In the genomic region with DNA sequence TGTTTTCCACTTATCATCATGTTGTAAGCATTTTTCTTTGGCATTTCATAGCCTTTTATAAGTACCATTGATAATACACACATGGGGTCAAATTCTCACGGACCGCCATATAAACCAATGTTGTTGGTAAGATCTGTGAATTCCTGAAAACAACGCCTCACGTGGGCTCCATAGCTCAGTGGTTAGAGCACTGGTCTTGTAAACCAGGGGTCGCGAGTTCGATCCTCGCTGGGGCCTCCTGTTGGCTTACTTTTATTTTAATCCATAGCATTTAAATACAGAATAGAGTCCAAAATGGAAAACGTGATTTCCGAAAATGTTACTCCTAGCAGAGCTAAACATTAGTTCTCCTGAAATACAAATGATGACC, we compare ENCODE assay signal across 8 cellular contexts.
DNase-seq lines count a peak whose midpoint lies in the region; ATAC-seq, FAIRE-seq and TF ChIP-seq lines count a peak whose summit lies in the region.

No MANE protein-coding gene starts in this region.

- no peak overlapping the region for H3K27ac Mint-ChIP-seq in GM23338

- intact Hi-C loops in body of pancreas (cut with DNase I) (loop anchor here (5.0 kb wide), 1 partner anchor 167 kb away; no protein-coding TSS in a partner anchor), spleen (cut with DNase I; ENCODE audit: low total_unique reads) (loop anchor here (5.0 to 10.0 kb wide), 2 partner anchors 167 to 630 kb away; no protein-coding TSS in a partner anchor)

- peak overlapping the region; percentile 78 for H3K4me2 ChIP-seq in GM23338

- H3K27me3 ChIP-seq in GM23338 (ENCODE audit: insufficient read depth) (no peaks in the 10 kb centered on the region), body of pancreas (no peaks in the 10 kb centered on the region), spleen (replicated peaks in 1 of 7) (peaks cover 0 to 4% (median 0%) of the 10 kb centered on the region in 7 donors)

- H3K36me3 ChIP-seq in GM23338 (ENCODE audit: insufficient read depth), result no peaks in the 10 kb centered on the region
- no peaks in the 10 kb centered on the region for H3K36me3 ChIP-seq in body of pancreas (replicated peaks in 1 of 2; ENCODE audit: insufficient read depth in 1 of 2, low read depth in 2 of 2)
- no peaks in the 10 kb centered on the region for H3K36me3 ChIP-seq in spleen

- peaks cover 12% of the 10 kb centered on the region for H3K27me3 Mint-ChIP-seq in GM23338 (ENCODE audit: insufficient read depth, low read depth, poor library complexity)

- 0 out of 3 replicates have a peak, but pooled peaks cover under 1% of the 10 kb centered on the region for H3K36me3 Mint-ChIP-seq in GM23338 (ENCODE audit: low read depth)

- TF ChIP-seq CTCF in GM23338 (conservative IDR thresholded peaks at IDR 0.05; ENCODE audit: low read depth in 2 of 2) (no peak), body of pancreas (IDR thresholded peaks at IDR 0.05) (no peak), spleen (IDR thresholded peaks at IDR 0.05 in 8 of 11, conservative IDR thresholded peaks at IDR 0.05 in 3 of 11) (no peak)

- H3K4me3 Mint-ChIP-seq in GM23338, result peak overlapping the region; percentile 87

- H3K4me1 ChIP-seq in GM23338 (ENCODE audit: insufficient read depth), result 0 out of 2 replicates have a peak, but pooled peaks cover 5% of the 10 kb centered on the region
- peaks cover 19% of the 10 kb centered on the region for H3K4me1 ChIP-seq in body of pancreas
- H3K4me1 ChIP-seq in spleen, result peaks cover 3 to 23% (median 17%) of the 10 kb centered on the region in 6 donors

- DNase-seq in DMS53 (lab: John Stamatoyannopoulos, UW), result peak; percentile 85
- peak; percentile 77 for DNase-seq in GM23338 (ENCODE audit: low spot score)
- peak; percentile 18 for DNase-seq in M059J (ENCODE audit: low read depth)
- DNase-seq in body of pancreas, result peak; percentile 56 to 67 (median 64)
- peak; percentile 63 for DNase-seq in iPS-NIHi11 (ENCODE audit: low spot score)
- peak; percentile 84 for DNase-seq in spleen

- WGBS in body of pancreas, 2 donors, result 15 to 23% methylated on average over 10 of the region's 10 CpGs
- WGBS in spleen, 5 donors, result 6 to 17% (median 12%) methylated on average over 10 of the region's 10 CpGs

- FAIRE-seq in TTC549 (lab: Jason Lieb, UNC), result peak; percentile 74

- H3K27ac ChIP-seq in GM23338 (ENCODE audit: low read depth), result no peak overlapping the region
- peak overlapping the region; percentile 77 to 96 (median 91) for H3K27ac ChIP-seq in body of pancreas
- H3K27ac ChIP-seq in spleen, result peak overlapping the region; percentile 85 to 91 (median 88)

- no peaks in the 10 kb centered on the region for H3K9me3 ChIP-seq in body of pancreas
- no peaks in the 10 kb centered on the region for H3K9me3 ChIP-seq in spleen

- H3K4me3 ChIP-seq in GM23338, result peak overlapping the region; percentile 74
- H3K4me3 ChIP-seq in body of pancreas, result no peak overlapping the region
- peak overlapping the region; percentile 38 to 72 (median 50) for H3K4me3 ChIP-seq in spleen

- peaks cover 5% of the 10 kb centered on the region; the same call in 2 of the 3 replicates for H3K4me1 Mint-ChIP-seq in GM23338

- H3F3A ChIP-seq in GM23338 (replicated peaks; ENCODE audit: low read depth), result no peaks in the 10 kb centered on the region

- no peak for TF ChIP-seq POLR2A in body of pancreas (IDR thresholded peaks at IDR 0.05)
- TF ChIP-seq POLR2A in spleen (IDR thresholded peaks at IDR 0.05), result no peak

- H4K20me1 ChIP-seq in GM23338 (replicated peaks; ENCODE audit: insufficient read depth), result no peaks in the 10 kb centered on the region

- H3K9me2 ChIP-seq in GM23338 (ENCODE audit: insufficient read depth), result peaks cover 4% of the 10 kb centered on the region; the same call in 1 of the 2 replicates

- ATAC-seq in GM23338 (peak; percentile 13), body of pancreas (peak; percentile 17), HG02678 (IDR thresholded peaks at IDR 0.05; ENCODE audit: unreplicated experiment) (no peak)

- no peaks in the 10 kb centered on the region for H3K79me2 ChIP-seq in GM23338 (replicated peaks; ENCODE audit: insufficient read depth)

- H2AFZ ChIP-seq in GM23338, result peak overlapping the region; percentile 85

- peaks cover 14% of the 10 kb centered on the region; the same call in 2 of the 3 replicates for H3K9me3 Mint-ChIP-seq in GM23338

TF ChIP-seq in GM23338, 12 proteins besides CTCF, POLR2A, EP300 and RAD21 (continues in another document):
- TF ChIP-seq CREB1 (CRISPR knock-in tag; IDR thresholded peaks at IDR 0.05; ENCODE audit: low read depth), result 0 out of 2 replicates have a peak, but pooled peaks have one; percentile 20
- peak; percentile 80 for TF ChIP-seq ZNF114 (CRISPR knock-in tag; IDR thresholded peaks at IDR 0.05)
- no peak for TF ChIP-seq EZH2 (IDR thresholded peaks at IDR 0.05; ENCODE audit: low read depth, unreplicated experiment)
- TF ChIP-seq STAT1 (IDR thresholded peaks at IDR 0.05; ENCODE audit: unreplicated experiment), result no peak
- no peak for TF ChIP-seq EZH2phosphoT487 (IDR thresholded peaks at IDR 0.05; ENCODE audit: unreplicated experiment)
- no peak for TF ChIP-seq ZNF462 (CRISPR knock-in tag; IDR thresholded peaks at IDR 0.05)
- no peak; the same call in 1 of the 2 replicates for TF ChIP-seq ETS1 (IDR thresholded peaks at IDR 0.05)

Comparison
In these comparisons a context has a peak if more than half of its experiments do, and no peak if none do; other contexts are left out.
1. DNase-seq: peak in every context shown above with its lines; median percentile 85 in DMS53; 84 in spleen; 77 in GM23338; 64 in body of pancreas; 63 in iPS-NIHi11; 18 in M059J.
2. H3K4me3 ChIP-seq: peak in GM23338 (single experiment) and spleen (8 of 8); none in body of pancreas (0 of 2).